ENCODE assay signal across 1 cellular context in genomic region chr2:130720036-130720435, GRCh38.
TF ChIP-seq lines count a peak whose summit lies in the region.

No MANE protein-coding gene starts in this region.

TF ChIP-seq in K562, 482 proteins besides CTCF, POLR2A, EP300 and RAD21:
- TF ChIP-seq ZBTB34 (CRISPR knock-in tag; IDR thresholded peaks at IDR 0.05) (no peak), EGR1 (conservative IDR thresholded peaks at IDR 0.05) (peak; percentile 29; the same call in 1 of the 2 replicates)
